In genomic region chr11:119369035-119369925, GRCh38 we compare ENCODE assay signal across 14 cellular contexts. TPM values are rescaled to one million over a fixed set of nuclear protein-coding genes. Genes with fewer than 3 reads are reported as not detected.
DNase-seq lines count a peak whose midpoint lies in the region; ATAC-seq and TF ChIP-seq lines count a peak whose summit lies in the region.
"Had no signal": no experiment of that assay in that cellular context is flagged by ENCODE, and none has a peak within 500 bp of the region (broad histone marks: within the 10 kb centered on the region; RNA-seq: fewer than 3 reads in every experiment).

No MANE protein-coding gene starts in this region.

- ATAC-seq in HG02798 (IDR thresholded peaks at IDR 0.05; ENCODE audit: poor library complexity, unreplicated experiment), result no peak

- peaks cover 3% of the 10 kb centered on the region for H3K27me3 Mint-ChIP-seq in brain

- TF ChIP-seq RAD21 in liver (IDR thresholded peaks at IDR 0.05), result no peak

- H3K9ac ChIP-seq in liver (ENCODE audit: low read depth in 1 of 2, low read length in 2 of 2) (peak overlapping the region; percentile 43 to 84), stomach smooth muscle (ENCODE audit: low read length in 2 of 2) (peak overlapping the region; percentile 46 to 69)

- H3K4me1 ChIP-seq in liver (ENCODE audit: control insufficient read depth in 4 of 4, insufficient read depth in 4 of 4, low read length in 3 of 4), result peaks cover 15 to 87% (median 68%) of the 10 kb centered on the region in 4 donors
- H3K4me1 ChIP-seq in stomach smooth muscle (ENCODE audit: control insufficient read depth, insufficient read depth, low read length), result peaks cover 88% of the 10 kb centered on the region

- H3K36me3 ChIP-seq in liver (ENCODE audit: control insufficient read depth in 4 of 4, insufficient read depth in 3 of 4, low read depth in 1 of 4, low read length in 3 of 4) (no peaks in the 10 kb centered on the region), stomach smooth muscle (ENCODE audit: control insufficient read depth in 2 of 2, insufficient read depth in 2 of 2, low read length in 2 of 2) (no peaks in the 10 kb centered on the region)

- peak overlapping the region in 4 of 5 experiments; percentile 59 to 92 (median 78) for H3K27ac Mint-ChIP-seq in brain

- TF ChIP-seq CTCF in brain (conservative IDR thresholded peaks at IDR 0.05), result no peak
- no peak for TF ChIP-seq CTCF in liver (IDR thresholded peaks at IDR 0.05; ENCODE audit: low read depth, low read length, missing input control)

- H3K9me3 Mint-ChIP-seq in brain, result peaks cover 0 to 6% (median 0%) of the 10 kb centered on the region in 5 experiments

- H3K4me1 Mint-ChIP-seq in brain, result peaks cover 93% of the 10 kb centered on the region

- H3K9me3 ChIP-seq in liver (ENCODE audit: control insufficient read depth in 4 of 4, low read length in 3 of 4) (no peaks in the 10 kb centered on the region), stomach smooth muscle (ENCODE audit: control insufficient read depth in 2 of 2, low read length in 2 of 2) (no peaks in the 10 kb centered on the region)

- peak overlapping the region; percentile 28 to 52 (median 42) for H3K4me3 ChIP-seq in liver (ENCODE audit: low read depth in 1 of 3, low read length in 3 of 3)
- peak overlapping the region; percentile 47 to 60 for H3K4me3 ChIP-seq in stomach smooth muscle (ENCODE audit: low read length in 2 of 2)
- H3K4me3 ChIP-seq: lung had no signal

- H3K27ac ChIP-seq in liver (ENCODE audit: low read depth in 1 of 2, low read length in 2 of 2) (peak overlapping the region; percentile 96 to 97), stomach smooth muscle (ENCODE audit: low read length) (peak overlapping the region; percentile 81)
- H3K27ac ChIP-seq: epithelial cell of prostate had no signal

- WGBS in liver, result 29% methylated on average over 13 of the region's 13 CpGs

- H3K4me3 Mint-ChIP-seq in brain, result peak overlapping the region in 2 of 5 experiments; percentile 53 to 64

- peak; percentile 55 for DNase-seq in NCI-H2171 (lab: John Stamatoyannopoulos, UW)
- DNase-seq in RPMI8226, result no peak
- DNase-seq in T-helper 2 cell, result no peak
- DNase-seq in NK-92 (lab: John Stamatoyannopoulos, UW; ENCODE audit: unreplicated experiment), result no peak
- DNase-seq: activated CD4-positive, alpha-beta T cell treated with anti-CD3 and anti-CD28 coated beads, Interleukin-2, amount 50 U/mL, for 48 hours; NCI-H187; stimulated activated naive CD4-positive, alpha-beta T cell treated with Interleukin-2 at 50 U/mL for 16 hours had no signal

- no peaks in the 10 kb centered on the region for H3K36me3 Mint-ChIP-seq in brain

- no peaks in the 10 kb centered on the region for H3K27me3 ChIP-seq in liver (ENCODE audit: control insufficient read depth in 4 of 4, insufficient read depth in 4 of 4, low read length in 3 of 4)
- no peaks in the 10 kb centered on the region for H3K27me3 ChIP-seq in stomach smooth muscle (ENCODE audit: control insufficient read depth in 1 of 2, insufficient read depth in 2 of 2, low read length in 2 of 2)

TF ChIP-seq in liver, 16 proteins besides CTCF, POLR2A, EP300 and RAD21:
- peak; percentile 71 for TF ChIP-seq SP1 (IDR thresholded peaks at IDR 0.05)
- no peak for TF ChIP-seq JUND (IDR thresholded peaks at IDR 0.05)
- TF ChIP-seq YY1 (IDR thresholded peaks at IDR 0.05), result peak; percentile 51
- TF ChIP-seq EGR1 (IDR thresholded peaks at IDR 0.05; ENCODE audit: low read depth in 2 of 2), result no peak
- TF ChIP-seq RXRA (IDR thresholded peaks at IDR 0.05), result peak; percentile 87
- TF ChIP-seq HNF4A (conservative IDR thresholded peaks at IDR 0.05), result peak; percentile 62
- no peak for TF ChIP-seq GABPA (IDR thresholded peaks at IDR 0.05 in 1 of 2, conservative IDR thresholded peaks at IDR 0.05 in 1 of 2)
- peak; percentile 51 for TF ChIP-seq NR2F2 (IDR thresholded peaks at IDR 0.05)
- TF ChIP-seq MAX (IDR thresholded peaks at IDR 0.05), result peak; percentile 32

RNA-seq across cellular contexts. Expression of gene USP2, which starts 12.2 kb away (rescaled TPM):
- 10.1 TPM for polyA plus RNA-seq in brain (ENCODE audit: insufficient read depth, low read depth, low replicate concordance)
- 1 to 10 TPM in 1 of 2 donors, under 1 TPM in 1; 0.65 to 4.4 TPM for total RNA-seq in liver
- 1 to 10 TPM; 2.0 to 2.2 TPM for polyA plus RNA-seq in liver

RNA-seq across cellular contexts. Expression of gene MFRP, which starts 22.8 kb away (rescaled TPM):
- polyA plus RNA-seq in brain (ENCODE audit: insufficient read depth, low read depth, low replicate concordance) (not detected), liver (not detected)
- total RNA-seq in liver, result not detected
- total RNA-seq: lung, SK-MEL-5 had no signal
- polyA plus RNA-seq: lung had no signal

RNA-seq across cellular contexts. Expression of gene C1QTNF5, which starts 28.6 kb away (rescaled TPM):
- polyA plus RNA-seq in brain (ENCODE audit: insufficient read depth, low read depth, low replicate concordance) (13.2 TPM), liver (1 to 10 TPM; 1.9 to 6.4 TPM)
- 1 to 10 TPM; 2.2 to 4.4 TPM for total RNA-seq in liver
- total RNA-seq: SK-MEL-5 had no signal

RNA-seq across cellular contexts. Expression of gene RNF26, which starts 35.0 kb away (rescaled TPM):
- 52.0 TPM for polyA plus RNA-seq in brain (ENCODE audit: insufficient read depth, low read depth, low replicate concordance)
- 1 to 10 TPM; 6.3 to 9.2 TPM for total RNA-seq in liver
- 10 to 100 TPM; 13.0 to 19.1 TPM for polyA plus RNA-seq in liver

RNA-seq across cellular contexts. Expression of gene MCAM, which starts 52.4 kb away (rescaled TPM):
- polyA plus RNA-seq in brain (ENCODE audit: insufficient read depth, low read depth, low replicate concordance) (58.3 TPM), liver (10 to 100 TPM in 1 of 2 donors, 1 to 10 TPM in 1; 2.2 to 10.3 TPM)
- total RNA-seq in liver, result 10 to 100 TPM in 1 of 2 donors, 1 to 10 TPM in 1; 8.4 to 49.6 TPM
